In the genomic region with DNA sequence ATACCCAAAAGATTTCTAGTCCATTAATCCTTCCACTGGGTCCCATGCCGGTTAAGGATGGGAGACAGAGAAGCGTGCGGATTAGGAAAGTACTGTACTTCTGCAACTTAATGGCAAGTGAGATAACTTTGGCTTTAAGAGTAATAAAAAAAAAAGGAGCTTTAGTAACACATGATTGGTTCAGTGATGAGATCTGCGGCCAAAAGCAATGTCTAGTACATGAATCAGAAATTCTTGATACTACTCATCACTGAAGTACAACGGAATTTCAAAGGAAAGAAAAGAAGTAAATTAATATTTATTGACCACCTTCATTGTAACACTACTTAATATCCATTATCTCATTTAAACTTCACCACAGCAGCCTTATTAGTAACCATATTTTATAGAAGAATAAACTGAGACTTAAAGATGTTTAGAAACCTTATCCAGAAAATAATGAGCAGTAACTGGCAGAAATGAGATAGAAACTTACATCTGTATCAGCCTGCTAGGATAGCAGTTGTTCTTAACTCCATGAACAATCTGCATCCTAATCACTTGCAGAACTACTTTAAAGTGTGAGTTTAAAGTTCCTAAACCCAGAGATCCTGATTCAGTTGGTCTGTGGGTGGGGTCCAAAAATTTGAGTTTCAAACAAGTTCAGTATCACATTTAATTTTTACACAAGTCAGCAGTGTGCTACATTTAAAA, we compare ENCODE assay signal across 16 cellular contexts. TPM values are rescaled to one million over a fixed set of nuclear protein-coding genes. Genes with fewer than 3 reads are reported as not detected.
DNase-seq lines count a peak whose midpoint lies in the region; TF ChIP-seq lines count a peak whose summit lies in the region.
"Had no signal": no experiment of that assay in that cellular context is flagged by ENCODE, and none has a peak within 500 bp of the region (broad histone marks: within the 10 kb centered on the region; RNA-seq: fewer than 3 reads in every experiment).

No MANE protein-coding gene starts in this region.

- H3K4me1 ChIP-seq in mammary epithelial cell (ENCODE audit: insufficient read depth, low read length): no peaks in the 10 kb centered on the region

- CTCF ChIA-PET in mammary epithelial cell (lab: Charles Lee; ENCODE audit: low non-redundant PET): no interaction called here
- CTCF ChIA-PET in activated CD4-positive, alpha-beta memory T cell treated with anti-CD3 and anti-CD28 coated beads for 36 hours (lab: Charles Lee): no interaction called here

- no peak overlapping the region for H3K4me3 ChIP-seq in mammary epithelial cell (replicated peaks in 1 of 3; ENCODE audit: insufficient read depth in 1 of 3, low read depth in 2 of 3, low read length in 3 of 3)

- no peaks in the 10 kb centered on the region for H3K27me3 Mint-ChIP-seq in activated CD4-positive, alpha-beta memory T cell treated with anti-CD3 and anti-CD28 coated beads for 36 hours
- H3K27me3 Mint-ChIP-seq: activated CD4-positive, alpha-beta T cell treated with anti-CD3 and anti-CD28 coated beads for 36 hours; activated T-cell treated with anti-CD3 and anti-CD28 coated beads, Interleukin-2, amount 50 U/mL, for 24 hours; type B pancreatic cell had no signal

- no TSS peak for BruUV-seq in mammary epithelial cell (replicated peaks; lab: Mats Ljungman, UMichigan)

- no peak overlapping the region for H3K4me2 ChIP-seq in mammary epithelial cell (ENCODE audit: insufficient read depth, low read depth, low read length)

- 97% methylated on average over 5 of the region's 5 CpGs for WGBS in mammary epithelial cell (ENCODE audit: low coverage, missing lambda C conversion rate)

- no peaks in the 10 kb centered on the region for H3K4me1 Mint-ChIP-seq in activated CD4-positive, alpha-beta memory T cell treated with anti-CD3 and anti-CD28 coated beads for 36 hours (ENCODE audit: low read depth)
- H3K4me1 Mint-ChIP-seq: activated CD4-positive, alpha-beta T cell treated with anti-CD3 and anti-CD28 coated beads for 36 hours had no signal

- H3K9ac ChIP-seq in mammary epithelial cell (ENCODE audit: insufficient read depth, low read length): no peak overlapping the region

- no peak overlapping the region for H3K27ac ChIP-seq in mammary epithelial cell (ENCODE audit: insufficient read depth, low read depth, low read length)

- peak; percentile 69 for DNase-seq in AG20443 (ENCODE audit: low spot score)
- peak; percentile 91 for DNase-seq in LHCN-M2 (ENCODE audit: low read depth)
- peak; percentile 12 for DNase-seq in mammary epithelial cell
- peak; percentile 62 for DNase-seq in myocyte (ENCODE audit: low read depth)
- DNase-seq in activated CD4-positive, alpha-beta memory T cell treated with anti-CD3 and anti-CD28 coated beads for 36 hours: no peak
- DNase-seq in COLO829 (ENCODE audit: low spot score): no peak
- no peak for DNase-seq in stimulated activated CD4-positive, alpha-beta T cell treated with anti-CD3 and anti-CD28 coated beads, Interleukin-4, amount 100 ng/mL, for 1 hour
- no peak for DNase-seq in 8988T
- DNase-seq: activated CD4-positive, alpha-beta T cell treated with anti-CD3 and anti-CD28 coated beads for 36 hours; activated T-cell treated with anti-CD3 and anti-CD28 coated beads, Interleukin-2, amount 50 U/mL, for 24 hours; GF-D8; NCI-H1105; NCI-H446; OCI-M1; stimulated activated CD8-positive, alpha-beta memory T cell treated with anti-CD3 and anti-CD28 coated beads, Interleukin-4, amount 100 ng/mL, for 48 hours had no signal

- in situ Hi-C loops in mammary epithelial cell (cut with MboI; ENCODE audit: low sequenced_read_pairs in 2 of 2): loop anchor here in 1 of 2 donors (25.0 kb wide), 1 partner anchor 245 kb away; the partner anchor contains the start of gene RGS4

- H3K36me3 ChIP-seq in mammary epithelial cell (ENCODE audit: insufficient read depth, low read length): no peaks in the 10 kb centered on the region

- no peak overlapping the region for H3K4me3 Mint-ChIP-seq in activated CD4-positive, alpha-beta memory T cell treated with anti-CD3 and anti-CD28 coated beads for 36 hours
- H3K4me3 Mint-ChIP-seq: activated CD4-positive, alpha-beta T cell treated with anti-CD3 and anti-CD28 coated beads for 36 hours; activated T-cell treated with anti-CD3 and anti-CD28 coated beads, Interleukin-2, amount 50 U/mL, for 24 hours; type B pancreatic cell had no signal

- no peaks in the 10 kb centered on the region for H3K9me3 ChIP-seq in mammary epithelial cell (replicated peaks; ENCODE audit: insufficient read depth, low read length)

- intact Hi-C loops in mammary epithelial cell (cut with micrococcal nuclease): no loop called here
- intact Hi-C loops in activated CD4-positive, alpha-beta memory T cell treated with anti-CD3 and anti-CD28 coated beads for 36 hours (cut with micrococcal nuclease): no loop called here

- H3K27me3 ChIP-seq in mammary epithelial cell (ENCODE audit: insufficient read depth, low read length): no peaks in the 10 kb centered on the region

- H3K79me2 ChIP-seq in mammary epithelial cell (ENCODE audit: insufficient read depth, low read length): no peaks in the 10 kb centered on the region

- H3K36me3 Mint-ChIP-seq in activated CD4-positive, alpha-beta memory T cell treated with anti-CD3 and anti-CD28 coated beads for 36 hours: peaks cover 31% of the 10 kb centered on the region

- POLR2A ChIA-PET in activated CD4-positive, alpha-beta memory T cell treated with anti-CD3 and anti-CD28 coated beads for 36 hours (lab: Charles Lee): no interaction called here

- H3K9me3 Mint-ChIP-seq in activated CD4-positive, alpha-beta memory T cell treated with anti-CD3 and anti-CD28 coated beads for 36 hours: no peaks in the 10 kb centered on the region
- H3K9me3 Mint-ChIP-seq: activated T-cell treated with anti-CD3 and anti-CD28 coated beads, Interleukin-2, amount 50 U/mL, for 24 hours; type B pancreatic cell had no signal

- H4K20me1 ChIP-seq in mammary epithelial cell (ENCODE audit: insufficient read depth, low read length): no peaks in the 10 kb centered on the region

- dilution Hi-C loops in mammary epithelial cell (cut with HindIII; ENCODE audit: low sequenced_read_pairs): loop anchor here (25.0 kb wide), 1 partner anchor 445 kb away; the partner anchor contains the start of gene CCDC190

- H3K27ac Mint-ChIP-seq in activated CD4-positive, alpha-beta memory T cell treated with anti-CD3 and anti-CD28 coated beads for 36 hours: no peak overlapping the region
- H3K27ac Mint-ChIP-seq: activated CD4-positive, alpha-beta T cell treated with anti-CD3 and anti-CD28 coated beads for 36 hours; activated T-cell treated with anti-CD3 and anti-CD28 coated beads, Interleukin-2, amount 50 U/mL, for 24 hours; type B pancreatic cell had no signal

- no peak overlapping the region for H2AFZ ChIP-seq in mammary epithelial cell (ENCODE audit: low read depth, low read length)

- TF ChIP-seq CTCF in mammary epithelial cell (conservative IDR thresholded peaks at IDR 0.05 in 1 of 2, IDR thresholded peaks at IDR 0.05 in 1 of 2; ENCODE audit: extremely low read depth in 1 of 2, insufficient read depth in 1 of 2, low read depth in 1 of 2, low read length in 2 of 2): no peak

RNA-seq across cellular contexts. Expression of gene NUF2, which starts 14.1 kb away (rescaled TPM):
- total RNA-seq in LHCN-M2 (2014; rRNA removed) (78.2 and 82.9 TPM in 2 replicates), mammary epithelial cell (10 to 100 TPM in 1 of 2 donors, under 1 TPM in 1; 0.33 to 16.5 TPM), myocyte (0.27 TPM in 1 of 2 replicates, not detected in the other)
- polyA plus RNA-seq in LHCN-M2 (2012): 10.8 TPM
- polyA plus RNA-seq in mammary epithelial cell: 14.9 TPM
- polyA minus RNA-seq in mammary epithelial cell: 10.3 TPM
- 0.15 TPM for polyA plus RNA-seq in myocyte (2012)
- 10 to 100 TPM; 66.3 to 67.4 TPM for total RNA-seq in activated CD4-positive, alpha-beta memory T cell treated with anti-CD3 and anti-CD28 coated beads for 36 hours

Comparison
In these comparisons a context has a peak if more than half of its experiments do, and no peak if none do; other contexts are left out.
1. DNase-seq: peak in AG20443 (single experiment), LHCN-M2 (single experiment), mammary epithelial cell (single experiment) and myocyte (single experiment); none in activated CD4-positive, alpha-beta memory T cell treated with anti-CD3 and anti-CD28 coated beads for 36 hours (single experiment), COLO829 (single experiment), stimulated activated CD4-positive, alpha-beta T cell treated with anti-CD3 and anti-CD28 coated beads, Interleukin-4, amount 100 ng/mL, for 1 hour (single experiment) and 8988T (single experiment).